1 cellular context compared by ENCODE assay signal in genomic region chr1:42922687-42923366, GRCh38.
TF ChIP-seq lines count a peak whose summit lies in the region.

No MANE protein-coding gene starts in this region.

TF ChIP-seq in liver, 16 proteins besides CTCF, POLR2A, EP300 and RAD21 (continued from another document):
- no peak for TF ChIP-seq REST (IDR thresholded peaks at IDR 0.05)
- TF ChIP-seq GABPA (IDR thresholded peaks at IDR 0.05 in 1 of 2, conservative IDR thresholded peaks at IDR 0.05 in 1 of 2), result no peak
- TF ChIP-seq FOXA2 (IDR thresholded peaks at IDR 0.05), result no peak
- TF ChIP-seq ATF3 (IDR thresholded peaks at IDR 0.05), result no peak
